9 cellular contexts compared by ENCODE assay signal in the genomic region with DNA sequence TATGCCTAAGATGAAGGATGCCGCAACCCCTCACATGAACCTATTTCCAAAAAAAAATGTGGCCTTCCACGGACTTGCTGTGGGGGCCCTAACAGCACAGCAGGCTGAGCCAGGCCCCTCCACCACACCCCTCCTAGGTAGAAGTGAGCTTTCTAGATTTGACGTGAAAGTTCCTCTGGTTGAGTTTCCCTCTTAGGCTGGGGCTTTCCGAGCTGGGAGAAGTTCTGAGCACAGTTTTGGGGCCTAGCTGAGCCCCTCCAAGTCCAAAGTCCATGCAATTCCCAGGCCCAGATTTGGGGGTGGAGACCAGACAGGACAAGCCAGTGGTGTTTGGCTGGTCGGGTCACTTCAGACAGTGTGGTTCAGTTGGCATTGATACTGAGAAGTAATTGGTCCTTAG. TPM values are rescaled to one million over a fixed set of nuclear protein-coding genes. Genes with fewer than 3 reads are reported as not detected.
A peak's percentile ranks its signal among the peaks of the same experiment; 100 is the strongest.
DNase-seq lines count a peak whose midpoint lies in the region; ATAC-seq and TF ChIP-seq lines count a peak whose summit lies in the region.
"Had no signal": no experiment of that assay in that cellular context is flagged by ENCODE, and none has a peak within 500 bp of the region (broad histone marks: within the 10 kb centered on the region; RNA-seq: fewer than 3 reads in every experiment).

No MANE protein-coding gene starts in this region.

- peak; percentile 35 for ATAC-seq in HG03066 (IDR thresholded peaks at IDR 0.05; ENCODE audit: low read depth, unreplicated experiment)

- in situ Hi-C loops in KBM-7 (cut with MboI; ENCODE audit: low pct_unique_long_range_greater_than_20kb, low sequenced_read_pairs) = no loop called here

- no peak for TF ChIP-seq POLR2A in esophagus muscularis mucosa (IDR thresholded peaks at IDR 0.05; ENCODE audit: low read depth)
- TF ChIP-seq POLR2A in tibial nerve (IDR thresholded peaks at IDR 0.05) = no peak

- TF ChIP-seq CTCF in cardiac muscle cell (IDR thresholded peaks at IDR 0.05; ENCODE audit: low read depth, low read length) (no peak), esophagus muscularis mucosa (IDR thresholded peaks at IDR 0.05) (no peak), tibial nerve (IDR thresholded peaks at IDR 0.05) (no peak)

- no peaks in the 10 kb centered on the region for H3K9me3 ChIP-seq in cardiac muscle cell (ENCODE audit: low read depth)
- no peaks in the 10 kb centered on the region for H3K9me3 ChIP-seq in esophagus muscularis mucosa
- no peaks in the 10 kb centered on the region for H3K9me3 ChIP-seq in tibial nerve

- no peak for DNase-seq in cardiac muscle cell (ENCODE audit: low read depth in 1 of 2, low spot score in 1 of 2)
- no peak for DNase-seq in cardiac septum (ENCODE audit: low spot score)
- DNase-seq in esophagus muscularis mucosa (ENCODE audit: extremely low spot score) = no peak
- no peak for DNase-seq in tibial nerve (ENCODE audit: low spot score in 2 of 2)
- no peak for DNase-seq in nucleus accumbens (lab: John Stamatoyannopoulos, UW)
- no peak for DNase-seq in stimulated activated CD8-positive, alpha-beta memory T cell treated with anti-CD3 and anti-CD28 coated beads, Interleukin-4, amount 100 ng/mL, for 48 hours
- DNase-seq in KBM-7 = no peak

- H3K4me1 ChIP-seq in cardiac muscle cell (ENCODE audit: low read depth) (peaks cover 22% of the 10 kb centered on the region), esophagus muscularis mucosa (peaks cover 39 to 78% (median 70%) of the 10 kb centered on the region in 4 donors), tibial nerve (peaks cover 0 to 54% (median 12%) of the 10 kb centered on the region in 4 donors)

- WGBS in esophagus muscularis mucosa = 83% methylated on average over 4 of the region's 5 CpGs
- WGBS in tibial nerve, 2 donors = 54 to 67% methylated on average over 5 of the region's 5 CpGs

- H3K27ac ChIP-seq in cardiac muscle cell = peak overlapping the region; percentile 15
- H3K27ac ChIP-seq in esophagus muscularis mucosa (replicated peaks in 1 of 4) = peak overlapping the region; percentile 93 to 99 (median 97)
- peak overlapping the region; percentile 69 to 97 (median 83) for H3K27ac ChIP-seq in tibial nerve

- H3K27me3 ChIP-seq in cardiac muscle cell (no peaks in the 10 kb centered on the region), esophagus muscularis mucosa (no peaks in the 10 kb centered on the region), tibial nerve (no peaks in the 10 kb centered on the region)

- H3K4me3 ChIP-seq in cardiac muscle cell (no peak overlapping the region), esophagus muscularis mucosa (no peak overlapping the region), tibial nerve (no peak overlapping the region)
- H3K4me3 ChIP-seq: SK-N-MC had no signal

- TF ChIP-seq EP300 in esophagus muscularis mucosa (IDR thresholded peaks at IDR 0.05) (no peak), tibial nerve (IDR thresholded peaks at IDR 0.05) (no peak)

- H3K36me3 ChIP-seq in cardiac muscle cell = no peaks in the 10 kb centered on the region
- peaks cover 44 to 52% (median 50%) of the 10 kb centered on the region in 4 donors for H3K36me3 ChIP-seq in esophagus muscularis mucosa
- H3K36me3 ChIP-seq in tibial nerve = peaks cover 6 to 51% (median 7%) of the 10 kb centered on the region in 3 donors

- intact Hi-C loops in cardiac septum (cut with DNase I) = loop anchor here (1.0 kb wide), 1 partner anchor 31 kb away; no protein-coding TSS in a partner anchor
- intact Hi-C loops in esophagus muscularis mucosa (cut with DNase I) = loop anchor here (1.0 kb wide), 1 partner anchor 31 kb away; no protein-coding TSS in a partner anchor

RNA-seq across cellular contexts. Expression of gene PHLDA3, which starts 13.8 kb away (rescaled TPM):
- total RNA-seq in cardiac muscle cell = 54.4 and 61.5 TPM in 2 replicates
- polyA plus RNA-seq in cardiac muscle cell = 57.3 and 69.1 TPM in 2 replicates
- 44.6 TPM for total RNA-seq in cardiac septum
- 100 to 1,000 TPM in 2 of 4 donors, 10 to 100 TPM in 2; 63.5 to 158 (median 106) TPM for total RNA-seq in esophagus muscularis mucosa
- 100 to 1,000 TPM; 243 to 301 (median 271) TPM for total RNA-seq in tibial nerve

RNA-seq across cellular contexts. Expression of gene CSRP1, which starts 24.2 kb away (rescaled TPM):
- total RNA-seq in cardiac muscle cell (135 and 174 TPM in 2 replicates), cardiac septum (71.7 TPM), esophagus muscularis mucosa (1,000 to 10,000 TPM; 3,645 to 7,984 (median 5,321) TPM), tibial nerve (1,000 to 10,000 TPM in 3 of 4 donors, 100 to 1,000 TPM in 1; 548 to 1,751 (median 1,444) TPM)
- 76.4 and 78.9 TPM in 2 replicates for polyA plus RNA-seq in cardiac muscle cell

RNA-seq across cellular contexts. Expression of gene NAV1, which starts 56.2 kb away (rescaled TPM):
- total RNA-seq in cardiac muscle cell (113 and 151 TPM in 2 replicates), cardiac septum (86.6 TPM), esophagus muscularis mucosa (10 to 100 TPM; 12.9 to 35.5 (median 21.9) TPM), tibial nerve (10 to 100 TPM; 22.9 to 49.2 (median 34.2) TPM)
- polyA plus RNA-seq in cardiac muscle cell = 99.0 and 127 TPM in 2 replicates

Comparison
In these comparisons a context has a peak if more than half of its experiments do, and no peak if none do; other contexts are left out.
1. H3K27ac ChIP-seq: peak in every context shown above with its lines; median percentile 97 in esophagus muscularis mucosa; 83 in tibial nerve; 15 in cardiac muscle cell.